Comparison of ENCODE assay signal across 1 cellular context in the genomic region with DNA sequence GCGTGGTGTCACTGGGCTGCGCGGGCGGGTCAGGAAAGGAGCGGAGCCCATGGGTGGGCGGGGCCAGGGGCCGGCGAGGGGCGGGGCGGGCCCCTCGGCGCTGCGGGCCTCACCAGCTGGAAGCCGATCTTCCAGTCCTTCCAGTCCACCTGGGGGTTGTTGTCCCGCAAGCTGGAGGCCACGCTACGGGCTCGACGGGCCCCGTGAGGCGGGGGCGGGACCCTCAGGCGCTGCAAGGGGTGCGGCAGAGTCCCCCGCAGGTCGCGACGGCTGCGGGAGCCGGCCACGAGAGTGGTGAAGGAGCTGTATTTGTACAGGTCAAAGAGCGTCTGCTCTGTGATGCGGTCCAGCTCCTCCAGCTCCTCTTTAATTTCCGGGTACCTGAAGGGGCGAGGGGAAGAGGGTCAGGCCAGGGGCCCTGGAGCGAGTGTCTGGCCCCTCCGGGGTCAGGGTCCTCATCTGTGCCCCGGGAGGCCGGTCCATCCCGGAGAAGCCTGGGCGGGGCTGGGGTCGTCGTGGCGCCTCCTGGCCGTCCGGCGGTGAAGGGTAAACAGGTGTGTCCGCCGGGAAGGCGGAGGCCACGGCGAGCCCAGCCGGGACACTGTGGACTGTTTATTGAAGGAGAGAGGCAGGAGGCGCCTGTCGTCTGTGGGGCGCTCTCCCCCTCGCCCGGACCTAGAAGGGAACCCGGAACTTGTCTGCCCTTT.
TF ChIP-seq lines count a peak whose summit lies in the region.

No MANE protein-coding gene starts in this region.

TF ChIP-seq in K562, 482 proteins besides CTCF, POLR2A, EP300 and RAD21 (continued from another document and continues in another):
- TF ChIP-seq MED1 (CRISPR knock-in tag; IDR thresholded peaks at IDR 0.05; ENCODE audit: borderline replicate concordance): no peak
- peak; percentile 48 for TF ChIP-seq TAF1 (IDR thresholded peaks at IDR 0.05; ENCODE audit: control insufficient read depth, extremely low read depth, insufficient read depth, low read length, severe bottlenecking)
- TF ChIP-seq ZNF592 (IDR thresholded peaks at IDR 0.05): no peak
- TF ChIP-seq THRB (CRISPR knock-in tag; conservative IDR thresholded peaks at IDR 0.05): no peak
- TF ChIP-seq, protein P1, sequence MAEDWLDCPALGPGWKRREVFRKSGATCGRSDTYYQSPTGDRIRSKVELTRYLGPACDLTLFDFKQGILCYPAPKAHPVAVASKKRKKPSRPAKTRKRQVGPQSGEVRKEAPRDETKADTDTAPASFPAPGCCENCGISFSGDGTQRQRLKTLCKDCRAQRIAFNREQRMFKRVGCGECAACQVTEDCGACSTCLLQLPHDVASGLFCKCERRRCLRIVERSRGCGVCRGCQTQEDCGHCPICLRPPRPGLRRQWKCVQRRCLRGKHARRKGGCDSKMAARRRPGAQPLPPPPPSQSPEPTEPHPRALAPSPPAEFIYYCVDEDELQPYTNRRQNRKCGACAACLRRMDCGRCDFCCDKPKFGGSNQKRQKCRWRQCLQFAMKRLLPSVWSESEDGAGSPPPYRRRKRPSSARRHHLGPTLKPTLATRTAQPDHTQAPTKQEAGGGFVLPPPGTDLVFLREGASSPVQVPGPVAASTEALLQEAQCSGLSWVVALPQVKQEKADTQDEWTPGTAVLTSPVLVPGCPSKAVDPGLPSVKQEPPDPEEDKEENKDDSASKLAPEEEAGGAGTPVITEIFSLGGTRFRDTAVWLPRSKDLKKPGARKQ (CRISPR knock-in tag; IDR thresholded peaks at IDR 0.05): no peak
- no peak for TF ChIP-seq HSF4 (CRISPR knock-in tag; IDR thresholded peaks at IDR 0.05; ENCODE audit: borderline replicate concordance)
- TF ChIP-seq MAFK (IDR thresholded peaks at IDR 0.05; ENCODE audit: low read length): no peak
- TF ChIP-seq POLR3A (IDR thresholded peaks at IDR 0.05; ENCODE audit: borderline replicate concordance, extremely low read depth, insufficient read depth, insufficient read length): no peak
- TF ChIP-seq, protein P2, sequence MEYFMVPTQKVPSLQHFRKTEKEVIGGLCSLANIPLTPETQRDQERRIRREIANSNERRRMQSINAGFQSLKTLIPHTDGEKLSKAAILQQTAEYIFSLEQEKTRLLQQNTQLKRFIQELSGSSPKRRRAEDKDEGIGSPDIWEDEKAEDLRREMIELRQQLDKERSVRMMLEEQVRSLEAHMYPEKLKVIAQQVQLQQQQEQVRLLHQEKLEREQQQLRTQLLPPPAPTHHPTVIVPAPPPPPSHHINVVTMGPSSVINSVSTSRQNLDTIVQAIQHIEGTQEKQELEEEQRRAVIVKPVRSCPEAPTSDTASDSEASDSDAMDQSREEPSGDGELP (CRISPR knock-in tag; IDR thresholded peaks at IDR 0.05; ENCODE audit: borderline replicate concordance): peak; percentile 91
- TF ChIP-seq GABPB1 (CRISPR knock-in tag; IDR thresholded peaks at IDR 0.05): no peak; the same call in 1 of the 2 replicates
- peak; percentile 39; the same call in 1 of the 2 replicates for TF ChIP-seq ZNF384 (IDR thresholded peaks at IDR 0.05; ENCODE audit: low read depth, low read length)
- peak; percentile 52; the same call in 1 of the 2 replicates for TF ChIP-seq L3MBTL2 (IDR thresholded peaks at IDR 0.05)
- no peak for TF ChIP-seq ZNF274 (IDR thresholded peaks at IDR 0.05; ENCODE audit: borderline replicate concordance, low read depth, low read length)
- TF ChIP-seq HOXB6 (CRISPR knock-in tag; IDR thresholded peaks at IDR 0.05; ENCODE audit: borderline replicate concordance): no peak
- TF ChIP-seq BDP1 (IDR thresholded peaks at IDR 0.05; ENCODE audit: insufficient read depth, insufficient read length): no peak
- no peak for TF ChIP-seq YBX1 (IDR thresholded peaks at IDR 0.05)
- peak in 1 of 2 experiments; percentile 74 for TF ChIP-seq E2F6 (IDR thresholded peaks at IDR 0.05; ENCODE audit: borderline replicate concordance in 1 of 2, extremely low read depth in 1 of 2, insufficient read depth in 1 of 2, insufficient read length in 1 of 2, low read depth in 1 of 2, low read length in 1 of 2, poor library complexity in 1 of 2, severe bottlenecking in 1 of 2)
- TF ChIP-seq, protein P3, sequence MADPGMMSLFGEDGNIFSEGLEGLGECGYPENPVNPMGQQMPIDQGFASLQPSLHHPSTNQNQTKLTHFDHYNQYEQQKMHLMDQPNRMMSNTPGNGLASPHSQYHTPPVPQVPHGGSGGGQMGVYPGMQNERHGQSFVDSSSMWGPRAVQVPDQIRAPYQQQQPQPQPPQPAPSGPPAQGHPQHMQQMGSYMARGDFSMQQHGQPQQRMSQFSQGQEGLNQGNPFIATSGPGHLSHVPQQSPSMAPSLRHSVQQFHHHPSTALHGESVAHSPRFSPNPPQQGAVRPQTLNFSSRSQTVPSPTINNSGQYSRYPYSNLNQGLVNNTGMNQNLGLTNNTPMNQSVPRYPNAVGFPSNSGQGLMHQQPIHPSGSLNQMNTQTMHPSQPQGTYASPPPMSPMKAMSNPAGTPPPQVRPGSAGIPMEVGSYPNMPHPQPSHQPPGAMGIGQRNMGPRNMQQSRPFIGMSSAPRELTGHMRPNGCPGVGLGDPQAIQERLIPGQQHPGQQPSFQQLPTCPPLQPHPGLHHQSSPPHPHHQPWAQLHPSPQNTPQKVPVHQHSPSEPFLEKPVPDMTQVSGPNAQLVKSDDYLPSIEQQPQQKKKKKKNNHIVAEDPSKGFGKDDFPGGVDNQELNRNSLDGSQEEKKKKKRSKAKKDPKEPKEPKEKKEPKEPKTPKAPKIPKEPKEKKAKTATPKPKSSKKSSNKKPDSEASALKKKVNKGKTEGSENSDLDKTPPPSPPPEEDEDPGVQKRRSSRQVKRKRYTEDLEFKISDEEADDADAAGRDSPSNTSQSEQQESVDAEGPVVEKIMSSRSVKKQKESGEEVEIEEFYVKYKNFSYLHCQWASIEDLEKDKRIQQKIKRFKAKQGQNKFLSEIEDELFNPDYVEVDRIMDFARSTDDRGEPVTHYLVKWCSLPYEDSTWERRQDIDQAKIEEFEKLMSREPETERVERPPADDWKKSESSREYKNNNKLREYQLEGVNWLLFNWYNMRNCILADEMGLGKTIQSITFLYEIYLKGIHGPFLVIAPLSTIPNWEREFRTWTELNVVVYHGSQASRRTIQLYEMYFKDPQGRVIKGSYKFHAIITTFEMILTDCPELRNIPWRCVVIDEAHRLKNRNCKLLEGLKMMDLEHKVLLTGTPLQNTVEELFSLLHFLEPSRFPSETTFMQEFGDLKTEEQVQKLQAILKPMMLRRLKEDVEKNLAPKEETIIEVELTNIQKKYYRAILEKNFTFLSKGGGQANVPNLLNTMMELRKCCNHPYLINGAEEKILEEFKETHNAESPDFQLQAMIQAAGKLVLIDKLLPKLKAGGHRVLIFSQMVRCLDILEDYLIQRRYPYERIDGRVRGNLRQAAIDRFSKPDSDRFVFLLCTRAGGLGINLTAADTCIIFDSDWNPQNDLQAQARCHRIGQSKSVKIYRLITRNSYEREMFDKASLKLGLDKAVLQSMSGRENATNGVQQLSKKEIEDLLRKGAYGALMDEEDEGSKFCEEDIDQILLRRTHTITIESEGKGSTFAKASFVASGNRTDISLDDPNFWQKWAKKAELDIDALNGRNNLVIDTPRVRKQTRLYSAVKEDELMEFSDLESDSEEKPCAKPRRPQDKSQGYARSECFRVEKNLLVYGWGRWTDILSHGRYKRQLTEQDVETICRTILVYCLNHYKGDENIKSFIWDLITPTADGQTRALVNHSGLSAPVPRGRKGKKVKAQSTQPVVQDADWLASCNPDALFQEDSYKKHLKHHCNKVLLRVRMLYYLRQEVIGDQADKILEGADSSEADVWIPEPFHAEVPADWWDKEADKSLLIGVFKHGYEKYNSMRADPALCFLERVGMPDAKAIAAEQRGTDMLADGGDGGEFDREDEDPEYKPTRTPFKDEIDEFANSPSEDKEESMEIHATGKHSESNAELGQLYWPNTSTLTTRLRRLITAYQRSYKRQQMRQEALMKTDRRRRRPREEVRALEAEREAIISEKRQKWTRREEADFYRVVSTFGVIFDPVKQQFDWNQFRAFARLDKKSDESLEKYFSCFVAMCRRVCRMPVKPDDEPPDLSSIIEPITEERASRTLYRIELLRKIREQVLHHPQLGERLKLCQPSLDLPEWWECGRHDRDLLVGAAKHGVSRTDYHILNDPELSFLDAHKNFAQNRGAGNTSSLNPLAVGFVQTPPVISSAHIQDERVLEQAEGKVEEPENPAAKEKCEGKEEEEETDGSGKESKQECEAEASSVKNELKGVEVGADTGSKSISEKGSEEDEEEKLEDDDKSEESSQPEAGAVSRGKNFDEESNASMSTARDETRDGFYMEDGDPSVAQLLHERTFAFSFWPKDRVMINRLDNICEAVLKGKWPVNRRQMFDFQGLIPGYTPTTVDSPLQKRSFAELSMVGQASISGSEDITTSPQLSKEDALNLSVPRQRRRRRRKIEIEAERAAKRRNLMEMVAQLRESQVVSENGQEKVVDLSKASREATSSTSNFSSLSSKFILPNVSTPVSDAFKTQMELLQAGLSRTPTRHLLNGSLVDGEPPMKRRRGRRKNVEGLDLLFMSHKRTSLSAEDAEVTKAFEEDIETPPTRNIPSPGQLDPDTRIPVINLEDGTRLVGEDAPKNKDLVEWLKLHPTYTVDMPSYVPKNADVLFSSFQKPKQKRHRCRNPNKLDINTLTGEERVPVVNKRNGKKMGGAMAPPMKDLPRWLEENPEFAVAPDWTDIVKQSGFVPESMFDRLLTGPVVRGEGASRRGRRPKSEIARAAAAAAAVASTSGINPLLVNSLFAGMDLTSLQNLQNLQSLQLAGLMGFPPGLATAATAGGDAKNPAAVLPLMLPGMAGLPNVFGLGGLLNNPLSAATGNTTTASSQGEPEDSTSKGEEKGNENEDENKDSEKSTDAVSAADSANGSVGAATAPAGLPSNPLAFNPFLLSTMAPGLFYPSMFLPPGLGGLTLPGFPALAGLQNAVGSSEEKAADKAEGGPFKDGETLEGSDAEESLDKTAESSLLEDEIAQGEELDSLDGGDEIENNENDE (IDR thresholded peaks at IDR 0.05; ENCODE audit: low read depth, low read length): no peak
- no peak for TF ChIP-seq NBN (IDR thresholded peaks at IDR 0.05; ENCODE audit: low read depth)
- no peak for TF ChIP-seq NFYB (IDR thresholded peaks at IDR 0.05; ENCODE audit: extremely low read depth, insufficient read length)
- peak; percentile 74; the same call in 1 of the 2 replicates for TF ChIP-seq MYC (IDR thresholded peaks at IDR 0.05; ENCODE audit: low read depth, low read length)
- TF ChIP-seq MYC (CRISPR knock-in tag; IDR thresholded peaks at IDR 0.05; ENCODE audit: borderline replicate concordance, low read depth): no peak; the same call in 1 of the 2 replicates
- no peak for TF ChIP-seq BRF1 (IDR thresholded peaks at IDR 0.05; ENCODE audit: borderline replicate concordance, extremely low read depth, insufficient read length)
